Comparison of ENCODE assay signal across 17 cellular contexts in the genomic region with DNA sequence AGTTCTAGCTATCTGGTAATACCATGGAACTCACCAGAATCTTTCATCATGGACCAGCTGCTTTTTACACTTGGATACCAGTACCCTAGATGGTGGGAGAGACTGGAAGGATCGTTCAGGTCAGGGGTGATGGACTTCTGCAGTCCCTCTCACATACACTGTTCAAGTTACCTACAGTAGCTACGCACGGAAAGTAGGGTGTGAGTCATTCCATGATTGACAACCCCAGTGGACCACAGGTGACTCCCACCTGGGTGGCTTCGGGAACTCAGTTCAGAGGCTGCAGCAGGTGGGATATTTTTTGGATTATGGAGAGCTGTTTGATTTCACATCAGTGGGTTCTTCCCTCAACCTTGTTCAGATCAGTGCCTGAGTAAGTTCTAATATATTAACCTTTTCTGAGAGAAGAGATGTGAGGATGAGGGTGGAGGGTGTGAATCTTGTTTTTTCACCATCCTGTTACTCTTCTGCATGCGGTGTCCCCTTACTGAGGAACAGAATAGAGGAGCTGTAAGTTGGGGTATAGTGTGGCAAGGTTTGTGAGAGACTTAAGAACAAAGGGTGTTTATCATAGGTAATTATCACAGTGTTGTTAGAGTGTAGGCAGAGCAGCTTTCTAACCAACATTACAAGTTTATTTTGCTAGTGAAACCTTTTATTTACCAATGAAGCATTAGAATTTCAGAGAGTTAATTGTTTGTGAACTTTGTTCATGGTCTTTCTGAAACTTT. TPM values are rescaled to one million over a fixed set of nuclear protein-coding genes. Genes with fewer than 3 reads are reported as not detected.
DNase-seq lines count a peak whose midpoint lies in the region; ATAC-seq and TF ChIP-seq lines count a peak whose summit lies in the region.
"Had no signal": no experiment of that assay in that cellular context is flagged by ENCODE, and none has a peak within 500 bp of the region (broad histone marks: within the 10 kb centered on the region; RNA-seq: fewer than 3 reads in every experiment).

No MANE protein-coding gene starts in this region.

- no peak overlapping the region for H3K4me3 Mint-ChIP-seq in activated CD4-positive, alpha-beta T cell treated with anti-CD3 and anti-CD28 coated beads, Interleukin-2, amount 10 ng/mL, durations not matched to agents 7 days and 5 days
- H3K4me3 Mint-ChIP-seq in activated naive CD8-positive, alpha-beta T cell treated with anti-CD3 and anti-CD28 coated beads for 36 hours, result peak overlapping the region; percentile 5
- peak overlapping the region; percentile 76 for H3K4me3 Mint-ChIP-seq in natural killer cell
- H3K4me3 Mint-ChIP-seq: dendritic cell treated with granulocyte-macrophage colony-stimulating factor and Interleukin-4, amounts not matched to agents 40 ng/mL and 50 ng/mL, for 4 days had no signal

- peaks cover 53% of the 10 kb centered on the region for H3K36me3 Mint-ChIP-seq in activated CD4-positive, alpha-beta T cell treated with anti-CD3 and anti-CD28 coated beads, Interleukin-2, amount 10 ng/mL, durations not matched to agents 7 days and 5 days (ENCODE audit: low read depth)
- peaks cover 46% of the 10 kb centered on the region for H3K36me3 Mint-ChIP-seq in activated naive CD8-positive, alpha-beta T cell treated with anti-CD3 and anti-CD28 coated beads for 36 hours
- peaks cover 6% of the 10 kb centered on the region for H3K36me3 Mint-ChIP-seq in natural killer cell

- CTCF ChIA-PET in activated CD4-positive, alpha-beta T cell treated with anti-CD3 and anti-CD28 coated beads, Interleukin-2, amount 10 ng/mL, durations not matched to agents 7 days and 5 days (lab: Charles Lee), result interaction anchor here (0.7 to 1.6 kb wide), 7 partner anchors 10 to 476 kb away, joined by 3 to 5 read pairs (median 3); no protein-coding TSS in a partner anchor

- H3K36me3 ChIP-seq in KOPT-K1 (ENCODE audit: insufficient read depth, low read length), result peaks cover 50% of the 10 kb centered on the region
- H3K36me3 ChIP-seq: breast epithelium, HAP-1, pancreas, uterus had no signal

- peak overlapping the region; percentile 65 for H3K27ac Mint-ChIP-seq in activated CD4-positive, alpha-beta T cell treated with anti-CD3 and anti-CD28 coated beads, Interleukin-2, amount 10 ng/mL, durations not matched to agents 7 days and 5 days
- H3K27ac Mint-ChIP-seq in activated naive CD8-positive, alpha-beta T cell treated with anti-CD3 and anti-CD28 coated beads for 36 hours, result peak overlapping the region; percentile 76
- H3K27ac Mint-ChIP-seq in natural killer cell, result no peak overlapping the region
- H3K27ac Mint-ChIP-seq: dendritic cell treated with granulocyte-macrophage colony-stimulating factor and Interleukin-4, amounts not matched to agents 40 ng/mL and 50 ng/mL, for 4 days had no signal

- POLR2A ChIA-PET in activated CD4-positive, alpha-beta T cell treated with anti-CD3 and anti-CD28 coated beads, Interleukin-2, amount 10 ng/mL, durations not matched to agents 7 days and 5 days (lab: Charles Lee), result no interaction called here

- H3K27ac ChIP-seq in KOPT-K1 (ENCODE audit: low read depth, low read length, poor library complexity, severe bottlenecking), result peak overlapping the region; percentile 8
- H3K27ac ChIP-seq: BLaER1 treated with 17β-estradiol and CSF1 and Interleukin-3, amounts not matched to agents 10 nM and 100 nM; breast epithelium; pancreas; uterus had no signal

- peak; percentile 30 to 60 (median 56) for ATAC-seq in natural killer cell
- ATAC-seq: pancreas, Right ventricle myocardium inferior had no signal

- H3K4me1 Mint-ChIP-seq in activated CD4-positive, alpha-beta T cell treated with anti-CD3 and anti-CD28 coated beads, Interleukin-2, amount 10 ng/mL, durations not matched to agents 7 days and 5 days, result peaks cover 54% of the 10 kb centered on the region
- H3K4me1 Mint-ChIP-seq in activated naive CD8-positive, alpha-beta T cell treated with anti-CD3 and anti-CD28 coated beads for 36 hours, result peaks cover 48% of the 10 kb centered on the region
- H3K4me1 Mint-ChIP-seq in natural killer cell, result peaks cover 53 to 56% of the 10 kb centered on the region in 2 donors

- TF ChIP-seq CTCF in natural killer cell (IDR thresholded peaks at IDR 0.05), result no peak

- H3K9me3 Mint-ChIP-seq in activated CD4-positive, alpha-beta T cell treated with anti-CD3 and anti-CD28 coated beads, Interleukin-2, amount 10 ng/mL, durations not matched to agents 7 days and 5 days, result peaks cover 6% of the 10 kb centered on the region
- no peaks in the 10 kb centered on the region for H3K9me3 Mint-ChIP-seq in activated naive CD8-positive, alpha-beta T cell treated with anti-CD3 and anti-CD28 coated beads for 36 hours
- no peaks in the 10 kb centered on the region for H3K9me3 Mint-ChIP-seq in natural killer cell
- H3K9me3 Mint-ChIP-seq: dendritic cell treated with granulocyte-macrophage colony-stimulating factor and Interleukin-4, amounts not matched to agents 40 ng/mL and 50 ng/mL, for 4 days had no signal

- H3K27me3 Mint-ChIP-seq in activated CD4-positive, alpha-beta T cell treated with anti-CD3 and anti-CD28 coated beads, Interleukin-2, amount 10 ng/mL, durations not matched to agents 7 days and 5 days, result no peaks in the 10 kb centered on the region
- H3K27me3 Mint-ChIP-seq in activated naive CD8-positive, alpha-beta T cell treated with anti-CD3 and anti-CD28 coated beads for 36 hours, result no peaks in the 10 kb centered on the region
- H3K27me3 Mint-ChIP-seq in natural killer cell (ENCODE audit: low read depth in 2 of 2), result no peaks in the 10 kb centered on the region
- H3K27me3 Mint-ChIP-seq: dendritic cell treated with granulocyte-macrophage colony-stimulating factor and Interleukin-4, amounts not matched to agents 40 ng/mL and 50 ng/mL, for 4 days had no signal

- intact Hi-C loops in natural killer cell (cut with micrococcal nuclease), result no loop called here

- DNase-seq in activated CD4-positive, alpha-beta T cell treated with anti-CD3 and anti-CD28 coated beads, Interleukin-2, amount 10 ng/mL, durations not matched to agents 7 days and 5 days, result no peak
- DNase-seq in activated CD4-positive, alpha-beta T cell treated with anti-CD3 and anti-CD28 coated beads for 48 hours, result no peak
- DNase-seq in activated naive CD8-positive, alpha-beta T cell treated with anti-CD3 and anti-CD28 coated beads for 36 hours, result no peak
- DNase-seq in natural killer cell (no peak), hypothalamus (lab: John Stamatoyannopoulos, UW) (no peak), medulla oblongata (ENCODE audit: extremely low spot score) (no peak), RKO (ENCODE audit: low spot score) (no peak)
- DNase-seq: NCI-H1436 treated with DMSO at 0.1 percent for 48 hours; pancreas; stimulated activated CD4-positive, alpha-beta T cell treated with anti-CD3 and anti-CD28 coated beads, Interleukin-2, amount 100 ng/mL, for 48 hours; uterus had no signal

- H3K9me3 ChIP-seq in KOPT-K1 (ENCODE audit: insufficient read depth, low read length, poor library complexity, severe bottlenecking), result no peaks in the 10 kb centered on the region
- H3K9me3 ChIP-seq: breast epithelium, HAP-1, pancreas, uterus had no signal

RNA-seq across cellular contexts. Expression of a gene that starts 39.6 kb away (rescaled TPM):
- total RNA-seq in activated CD4-positive, alpha-beta T cell treated with anti-CD3 and anti-CD28 coated beads, Interleukin-2, amount 10 ng/mL, durations not matched to agents 7 days and 5 days, result 100 to 1,000 TPM; 244 to 293 TPM
- 100 to 1,000 TPM; 176 to 177 TPM for total RNA-seq in activated naive CD8-positive, alpha-beta T cell treated with anti-CD3 and anti-CD28 coated beads for 36 hours
- total RNA-seq in natural killer cell, result 100 to 1,000 TPM; 610 to 756 (median 618) TPM

Comparison
In these comparisons a context has a peak if more than half of its experiments do, and no peak if none do; other contexts are left out.
1. H3K27ac Mint-ChIP-seq: peak in activated CD4-positive, alpha-beta T cell treated with anti-CD3 and anti-CD28 coated beads, Interleukin-2, amount 10 ng/mL, durations not matched to agents 7 days and 5 days (single experiment) and activated naive CD8-positive, alpha-beta T cell treated with anti-CD3 and anti-CD28 coated beads for 36 hours (single experiment); none in natural killer cell (0 of 2).